Comparison of ENCODE assay signal across 26 cellular contexts in the genomic region with DNA sequence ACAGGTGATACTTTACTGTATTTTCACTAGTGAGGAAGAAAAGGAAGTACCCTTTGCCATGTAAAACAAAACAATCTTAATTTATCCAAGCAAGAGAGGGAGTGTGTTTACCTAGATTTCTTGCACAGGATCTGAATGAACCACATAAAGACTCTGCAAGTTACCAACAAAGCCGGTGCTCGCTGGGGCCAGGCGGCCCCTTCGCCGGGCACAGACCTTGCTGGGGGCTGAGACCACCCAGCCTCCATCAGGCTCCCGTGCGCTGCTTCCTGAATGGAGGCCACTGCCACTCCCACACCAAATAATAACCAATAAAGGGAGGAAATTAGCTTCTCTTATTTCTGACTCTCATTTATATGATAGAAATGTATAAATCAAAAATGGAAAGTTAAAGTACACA.
"Had no signal": no experiment of that assay in that cellular context is flagged by ENCODE, and none has a peak within 500 bp of the region (broad histone marks: within the 10 kb centered on the region; RNA-seq: fewer than 3 reads in every experiment).

No MANE protein-coding gene starts in this region.

- H3K27ac Mint-ChIP-seq: dendritic cell treated with granulocyte-macrophage colony-stimulating factor and Interleukin-4, amounts not matched to agents 40 ng/mL and 50 ng/mL, for 4 days; effector memory CD8-positive, alpha-beta T cell; endodermal cell; mesothelial cell of epicardium; naive B cell had no signal

- H3K4me3 ChIP-seq: colonic mucosa, esophagus squamous epithelium, gastrocnemius medialis, heart right ventricle, left ventricle myocardium inferior, lower lobe of right lung, mucosa of descending colon had no signal

- H3K4me1 Mint-ChIP-seq: endodermal cell, mesothelial cell of epicardium, naive B cell had no signal

- DNase-seq: colonic mucosa; cortex of kidney; effector CD8-positive, alpha-beta T cell; effector memory CD8-positive, alpha-beta T cell; endodermal cell; erythroblast; esophagus squamous epithelium; foreskin fibroblast; foreskin melanocyte; gastrocnemius medialis; glutamatergic neuron; head of caudate nucleus; heart right ventricle; hippocampal formation; left cardiac atrium; left ventricle myocardium inferior; lower lobe of right lung; mesenchymal stem cell; mucosa of descending colon; naive B cell had no signal

- H3K36me3 Mint-ChIP-seq: mesothelial cell of epicardium, naive B cell had no signal

- H3K9me3 ChIP-seq: colonic mucosa, esophagus squamous epithelium, gastrocnemius medialis, heart right ventricle, left ventricle myocardium inferior, lower lobe of right lung had no signal

- H3K4me3 Mint-ChIP-seq: dendritic cell treated with granulocyte-macrophage colony-stimulating factor and Interleukin-4, amounts not matched to agents 40 ng/mL and 50 ng/mL, for 4 days; effector memory CD8-positive, alpha-beta T cell; endodermal cell; mesothelial cell of epicardium; naive B cell had no signal

- H3K9me3 Mint-ChIP-seq: endodermal cell, mesothelial cell of epicardium had no signal

- H3K36me3 ChIP-seq: colonic mucosa, esophagus squamous epithelium, gastrocnemius medialis, heart right ventricle, left ventricle myocardium inferior, lower lobe of right lung had no signal

- H3K27ac ChIP-seq: colonic mucosa, epithelial cell of prostate, esophagus squamous epithelium, gastrocnemius medialis, heart right ventricle, left ventricle myocardium inferior, lower lobe of right lung had no signal

- FAIRE-seq: endometrium, islet of Langerhans, keratinocyte had no signal

- H3K27me3 Mint-ChIP-seq: dendritic cell treated with granulocyte-macrophage colony-stimulating factor and Interleukin-4, amounts not matched to agents 40 ng/mL and 50 ng/mL, for 4 days had no signal

- H3K4me1 ChIP-seq: colonic mucosa, esophagus squamous epithelium, gastrocnemius medialis, heart right ventricle, left ventricle myocardium inferior, lower lobe of right lung had no signal

- H3K27me3 ChIP-seq: colonic mucosa, esophagus squamous epithelium, gastrocnemius medialis had no signal
